ENCODE assay signal across 8 cellular contexts in genomic region chr6:17987576-17988421, GRCh38. TPM values are rescaled to one million over a fixed set of nuclear protein-coding genes. Genes with fewer than 3 reads are reported as not detected.
DNase-seq lines count a peak whose midpoint lies in the region; ATAC-seq and TF ChIP-seq lines count a peak whose summit lies in the region.

Gene KIF13A (minus strand): TSS chr6:17987635. CDS start chr6:17987463, 172 bp downstream.

- H3K27me3 Mint-ChIP-seq in activated naive CD8-positive, alpha-beta T cell, result peaks cover 42% of the 10 kb centered on the region

- intact Hi-C loops in uterus (cut with DNase I; ENCODE audit: low total_unique reads), result no loop called here

- peak within 1 kb of the TSS; percentile 62 for H3K4me3 ChIP-seq in NT2/D1 (ENCODE audit: insufficient read length, low read depth)
- H3K4me3 ChIP-seq in neuron (ENCODE audit: low read length), result peak within 1 kb of the TSS; percentile 79
- H3K4me3 ChIP-seq in uterus, result peak within 1 kb of the TSS; percentile 59 to 88

- TF ChIP-seq POLR2A in uterus (IDR thresholded peaks at IDR 0.05), result peak; percentile 33 to 55

- no peak within 1 kb of the TSS for H3K27ac Mint-ChIP-seq in activated naive CD8-positive, alpha-beta T cell

- H3K9me3 ChIP-seq in NT2/D1 (ENCODE audit: insufficient read depth, low read length), result no peaks in the 10 kb centered on the region
- no peaks in the 10 kb centered on the region for H3K9me3 ChIP-seq in neuron (ENCODE audit: low read length)
- H3K9me3 ChIP-seq in uterus, result no peaks in the 10 kb centered on the region

- no peaks in the 10 kb centered on the region for H3K9me3 Mint-ChIP-seq in activated naive CD8-positive, alpha-beta T cell (ENCODE audit: low read depth)

- no peaks in the 10 kb centered on the region for H3K36me3 Mint-ChIP-seq in activated naive CD8-positive, alpha-beta T cell

- H2AFZ ChIP-seq in neuron (ENCODE audit: low read depth, low read length), result peak within 1 kb of the TSS; percentile 87

- H3K4me1 Mint-ChIP-seq in activated naive CD8-positive, alpha-beta T cell (ENCODE audit: low read depth), result peaks cover 17% of the 10 kb centered on the region

- ATAC-seq in GM21423 (IDR thresholded peaks at IDR 0.05; ENCODE audit: unreplicated experiment), result peak; percentile 76

- DNase-seq in DMS153 (lab: John Stamatoyannopoulos, UW) (peak; percentile 50), HPDE6-E6E7 (ENCODE audit: extremely low spot score) (peak; percentile 49), NT2/D1 (ENCODE audit: low read depth, low spot score) (no peak), glomerular visceral epithelial cell (ENCODE audit: extremely low spot score) (peak; percentile 69), uterus (peak; percentile 63 to 71)

- peak within 1 kb of the TSS; percentile 98 for H3K27ac ChIP-seq in uterus

- H3K4me1 ChIP-seq in NT2/D1 (ENCODE audit: insufficient read depth, insufficient read length), result no peaks in the 10 kb centered on the region
- H3K4me1 ChIP-seq in neuron (ENCODE audit: insufficient read depth, low read length), result peaks cover 28% of the 10 kb centered on the region
- peaks cover 0 to 5% of the 10 kb centered on the region in 2 donors for H3K4me1 ChIP-seq in uterus

- peak; percentile 8 to 59 (median 46) for TF ChIP-seq CTCF in uterus (IDR thresholded peaks at IDR 0.05)

- peaks cover 14% of the 10 kb centered on the region for H3K27me3 ChIP-seq in NT2/D1 (ENCODE audit: insufficient read depth, insufficient read length)
- H3K27me3 ChIP-seq in neuron (ENCODE audit: insufficient read depth, low read length), result no peaks in the 10 kb centered on the region
- H3K27me3 ChIP-seq in uterus, result no peaks in the 10 kb centered on the region

- H3K36me3 ChIP-seq in NT2/D1 (ENCODE audit: insufficient read depth, insufficient read length, low read length) (peaks cover 8% of the 10 kb centered on the region), neuron (ENCODE audit: insufficient read depth, low read length) (peaks cover 8% of the 10 kb centered on the region), uterus (no peaks in the 10 kb centered on the region)

- peak within 1 kb of the TSS; percentile 81 for H3K9ac ChIP-seq in NT2/D1 (ENCODE audit: insufficient read length, low read depth)

- peak within 1 kb of the TSS; percentile 93 for H3K4me3 Mint-ChIP-seq in activated naive CD8-positive, alpha-beta T cell

RNA-seq across cellular contexts. Expression of gene KIF13A, which starts in this region (rescaled TPM):
- 10 to 100 TPM; 14.9 to 66.9 (median 37.3) TPM for total RNA-seq in uterus
